ENCODE assay signal across 8 cellular contexts in the genomic region with DNA sequence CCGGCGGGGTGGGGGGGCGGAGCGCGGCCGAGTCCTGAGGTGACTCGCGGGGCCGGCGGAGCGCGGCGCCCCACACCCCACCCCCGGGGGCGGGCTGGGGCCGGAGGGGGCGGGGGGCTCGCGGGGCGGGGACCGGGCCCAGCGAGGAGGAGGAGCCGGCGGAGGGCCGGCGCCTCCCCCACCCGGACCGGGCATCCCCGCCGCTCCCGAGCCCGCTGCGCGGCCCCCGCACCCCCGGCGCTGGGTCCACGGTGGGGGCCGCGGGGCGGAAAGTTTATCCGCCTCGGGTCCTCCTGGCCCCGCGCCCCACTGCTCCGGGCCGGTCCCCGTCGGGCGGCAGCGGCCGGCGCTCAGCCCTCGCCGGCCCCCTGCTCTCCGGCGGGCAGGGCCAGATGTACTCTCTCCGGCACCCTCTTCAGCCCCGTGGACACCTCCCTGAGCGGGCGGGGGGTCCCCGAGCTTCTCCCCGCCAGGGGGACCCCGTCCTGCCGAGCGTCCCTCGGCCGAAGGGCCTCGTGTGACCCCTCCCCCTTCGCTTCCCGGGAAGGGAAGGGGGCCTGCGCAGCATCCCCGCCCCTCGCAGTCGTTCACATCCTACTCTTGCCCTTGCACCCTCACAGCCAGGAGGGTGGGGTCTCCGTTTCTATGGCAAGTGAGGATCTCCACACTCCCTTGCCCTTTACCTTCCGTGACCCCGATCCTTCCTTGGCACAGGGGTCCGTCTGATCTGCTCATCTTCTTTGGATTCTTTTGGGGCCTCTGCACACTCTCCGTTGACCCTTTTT. TPM values are rescaled to one million over a fixed set of nuclear protein-coding genes. Genes with fewer than 3 reads are reported as not detected.
DNase-seq lines count a peak whose midpoint lies in the region; ATAC-seq and TF ChIP-seq lines count a peak whose summit lies in the region.

No MANE protein-coding gene starts in this region.

- peaks cover 49% of the 10 kb centered on the region for H3K79me2 ChIP-seq in KMS-11 (ENCODE audit: insufficient read depth, low read depth)

- H3K36me3 ChIP-seq in KMS-11 (ENCODE audit: insufficient read depth): no peaks in the 10 kb centered on the region

- peaks cover 61% of the 10 kb centered on the region for H3K4me1 Mint-ChIP-seq in stimulated activated naive CD8-positive, alpha-beta T cell treated with anti-CD3 and anti-CD28 coated beads, Interleukin-15, amount 100 ng/mL, for 72 hours

- H3K9ac ChIP-seq in KMS-11: peak overlapping the region; percentile 50; the same call in 1 of the 2 replicates

- H3K4me3 Mint-ChIP-seq in stimulated activated naive CD8-positive, alpha-beta T cell treated with anti-CD3 and anti-CD28 coated beads, Interleukin-15, amount 100 ng/mL, for 72 hours: peak overlapping the region; percentile 89 to 94

- H3K4me1 ChIP-seq in KMS-11 (ENCODE audit: low read depth, poor library complexity, severe bottlenecking): peaks cover 24% of the 10 kb centered on the region

- H3K9me3 Mint-ChIP-seq in stimulated activated naive CD8-positive, alpha-beta T cell treated with anti-CD3 and anti-CD28 coated beads, Interleukin-15, amount 100 ng/mL, for 72 hours: no peaks in the 10 kb centered on the region

- no peak overlapping the region for H2AFZ ChIP-seq in KMS-11 (ENCODE audit: low read depth)

- peak; percentile 2 for ATAC-seq in stimulated activated naive CD8-positive, alpha-beta T cell treated with anti-CD3 and anti-CD28 coated beads, Interleukin-15, amount 100 ng/mL, for 72 hours
- ATAC-seq in GM21447 (IDR thresholded peaks at IDR 0.05; ENCODE audit: unreplicated experiment): no peak

- no peaks in the 10 kb centered on the region; the same call in 1 of the 2 replicates for H4K20me1 ChIP-seq in KMS-11 (ENCODE audit: insufficient read depth)

- H3K4me2 ChIP-seq in KMS-11: peak overlapping the region; percentile 92

- peak overlapping the region; percentile 94 to 97 for H3K27ac Mint-ChIP-seq in stimulated activated naive CD8-positive, alpha-beta T cell treated with anti-CD3 and anti-CD28 coated beads, Interleukin-15, amount 100 ng/mL, for 72 hours

- no peaks in the 10 kb centered on the region for H3K27me3 Mint-ChIP-seq in stimulated activated naive CD8-positive, alpha-beta T cell treated with anti-CD3 and anti-CD28 coated beads, Interleukin-15, amount 100 ng/mL, for 72 hours

- H3K4me3 ChIP-seq in KMS-11 (IDR thresholded peaks at IDR 0.05; ENCODE audit: insufficient read depth, low read depth, low read length): peak overlapping the region; percentile 64
- peak overlapping the region; percentile 62 for H3K4me3 ChIP-seq in epithelial cell of proximal tubule (ENCODE audit: low read depth, low read length)

- H3K27ac ChIP-seq in KMS-11: no peak overlapping the region

- DNase-seq in DMS53 (lab: John Stamatoyannopoulos, UW) (peak; percentile 68), DMS53 treated with DMSO at 0.1 percent for 48 hours (lab: John Stamatoyannopoulos, UW; ENCODE audit: unreplicated experiment) (no peak), epithelial cell of proximal tubule (ENCODE audit: low read depth) (no peak), myocyte (ENCODE audit: low read depth) (peak; percentile 25)
- DNase-seq in activated CD8-positive, alpha-beta memory T cell treated with anti-CD3 and anti-CD28 coated beads, Interleukin-2, amount 50 U/mL, for 4 hours: peak; percentile 49
- DNase-seq in stimulated activated naive CD8-positive, alpha-beta T cell treated with anti-CD3 and anti-CD28 coated beads, Interleukin-15, amount 100 ng/mL, for 72 hours: peak; percentile 33 to 35

- TF ChIP-seq CTCF in KMS-11 (conservative IDR thresholded peaks at IDR 0.05; ENCODE audit: low read depth, low read length): no peak
- no peak for TF ChIP-seq CTCF in epithelial cell of proximal tubule (conservative IDR thresholded peaks at IDR 0.05; ENCODE audit: low read depth, low read length)

- no peaks in the 10 kb centered on the region for H3K27me3 ChIP-seq in KMS-11 (ENCODE audit: insufficient read depth, low read depth)

RNA-seq across cellular contexts. Expression of a gene that starts 0.7 kb away (rescaled TPM):
- total RNA-seq in epithelial cell of proximal tubule (53.5 and 79.2 TPM in 2 replicates), myocyte (68.9 and 71.7 TPM in 2 replicates)
- 72.0 TPM for polyA plus RNA-seq in myocyte (2012)

Comparison
In these comparisons a context has a peak if more than half of its experiments do, and no peak if none do; other contexts are left out.
1. DNase-seq: peak in DMS53 (single experiment), activated CD8-positive, alpha-beta memory T cell treated with anti-CD3 and anti-CD28 coated beads, Interleukin-2, amount 50 U/mL, for 4 hours (single experiment), myocyte (single experiment) and stimulated activated naive CD8-positive, alpha-beta T cell treated with anti-CD3 and anti-CD28 coated beads, Interleukin-15, amount 100 ng/mL, for 72 hours (2 of 2); none in DMS53 treated with DMSO at 0.1 percent for 48 hours (single experiment) and epithelial cell of proximal tubule (single experiment).